8 cellular contexts compared by ENCODE assay signal in genomic region chr22:46738642-46738960, GRCh38. TPM values are rescaled to one million over a fixed set of nuclear protein-coding genes. Genes with fewer than 3 reads are reported as not detected.
A peak's percentile ranks its signal among the peaks of the same experiment; 100 is the strongest.
DNase-seq lines count a peak whose midpoint lies in the region; ATAC-seq and TF ChIP-seq lines count a peak whose summit lies in the region.

No MANE protein-coding gene starts in this region.

- peak overlapping the region; percentile 55 for H2AFZ ChIP-seq in OCI-LY3 (ENCODE audit: low read depth, low read length)

- peaks cover 43% of the 10 kb centered on the region for H3K79me2 ChIP-seq in OCI-LY3 (ENCODE audit: low read length)

- H3K4me1 Mint-ChIP-seq in Caco-2 (ENCODE audit: low read depth, unreplicated experiment) (peaks cover 34% of the 10 kb centered on the region), osteocyte (ENCODE audit: unreplicated experiment) (peaks cover 44% of the 10 kb centered on the region)

- H4K20me1 ChIP-seq in OCI-LY3 (ENCODE audit: insufficient read depth, low read length) = peaks cover 34% of the 10 kb centered on the region

- no peak for TF ChIP-seq POLR2A in GM18505 (IDR thresholded peaks at IDR 0.05; ENCODE audit: borderline replicate concordance, extremely low read depth, insufficient read depth, insufficient read length)

- intact Hi-C loops in Caco-2 (cut with micrococcal nuclease; ENCODE audit: unreplicated experiment) = no loop called here

- TF ChIP-seq CTCF in Caco-2 (IDR thresholded peaks at IDR 0.05; ENCODE audit: insufficient read depth in 1 of 2, low read depth in 1 of 2, low read length in 1 of 2, severe bottlenecking in 1 of 2, unreplicated experiment in 1 of 2) (no peak), OCI-LY3 (IDR thresholded peaks at IDR 0.05; ENCODE audit: low read depth, low read length) (no peak), epithelial cell of proximal tubule (conservative IDR thresholded peaks at IDR 0.05; ENCODE audit: low read depth, low read length) (no peak), osteocyte (IDR thresholded peaks at IDR 0.05) (no peak)

- H3K27me3 ChIP-seq in Caco-2 (replicated peaks; ENCODE audit: control insufficient read depth, insufficient read depth, low read length) (no peaks in the 10 kb centered on the region), OCI-LY3 (ENCODE audit: low read depth, low read length) (no peaks in the 10 kb centered on the region)

- peaks cover 30% of the 10 kb centered on the region for H3K4me1 ChIP-seq in Caco-2
- peaks cover 42% of the 10 kb centered on the region for H3K4me1 ChIP-seq in OCI-LY3 (ENCODE audit: low read length)

- H3K36me3 Mint-ChIP-seq in Caco-2 (ENCODE audit: insufficient read depth, unreplicated experiment) = peaks cover 11% of the 10 kb centered on the region
- H3K36me3 Mint-ChIP-seq in osteocyte (ENCODE audit: unreplicated experiment) = no peaks in the 10 kb centered on the region

- H3K27ac ChIP-seq in OCI-LY3 (ENCODE audit: low read length) = peak overlapping the region; percentile 47

- DNase-seq in Caco-2 = peak in 1 of 2 experiments; percentile 40
- DNase-seq in epithelial cell of proximal tubule (ENCODE audit: low read depth) = no peak
- DNase-seq in osteocyte (ENCODE audit: extremely low spot score, unreplicated experiment) = no peak
- DNase-seq in NCI-H446 (lab: John Stamatoyannopoulos, UW) = no peak
- no peak for DNase-seq in NCI-H146 (lab: John Stamatoyannopoulos, UW)

- H3K4me3 Mint-ChIP-seq in Caco-2 (ENCODE audit: unreplicated experiment) (peak overlapping the region; percentile 69), osteocyte (ENCODE audit: unreplicated experiment) (peak overlapping the region; percentile 74)

- H3K27ac Mint-ChIP-seq in Caco-2 (ENCODE audit: unreplicated experiment) (peak overlapping the region; percentile 45), osteocyte (ENCODE audit: unreplicated experiment) (peak overlapping the region; percentile 57)

- H3K9me3 Mint-ChIP-seq in Caco-2 (ENCODE audit: unreplicated experiment) (no peaks in the 10 kb centered on the region), osteocyte (ENCODE audit: unreplicated experiment) (no peaks in the 10 kb centered on the region)

- BruUV-seq in Caco-2 (replicated peaks; lab: Mats Ljungman, UMichigan) = TSS peak; percentile 66

- peaks cover 5% of the 10 kb centered on the region; the same call in 1 of the 2 replicates for H3K9me3 ChIP-seq in Caco-2
- peaks cover 8% of the 10 kb centered on the region for H3K9me3 ChIP-seq in OCI-LY3 (ENCODE audit: insufficient read depth, low read length)

- no peaks in the 10 kb centered on the region for H3K36me3 ChIP-seq in Caco-2 (ENCODE audit: control insufficient read depth, insufficient read depth, low read length)
- peaks cover 24% of the 10 kb centered on the region for H3K36me3 ChIP-seq in OCI-LY3 (replicated peaks; ENCODE audit: low read depth, low read length)

- H3K4me3 ChIP-seq in Caco-2 (ENCODE audit: low read depth, low read length) = peak overlapping the region; percentile 67
- H3K4me3 ChIP-seq in OCI-LY3 (ENCODE audit: low read length) = peak overlapping the region; percentile 91
- H3K4me3 ChIP-seq in epithelial cell of proximal tubule (ENCODE audit: low read depth, low read length) = peak overlapping the region; percentile 62

- H3K9ac ChIP-seq in OCI-LY3 (ENCODE audit: low read length) = peak overlapping the region; percentile 83

- no peaks in the 10 kb centered on the region for H3K27me3 Mint-ChIP-seq in Caco-2 (ENCODE audit: insufficient read depth, unreplicated experiment)
- H3K27me3 Mint-ChIP-seq in osteocyte (ENCODE audit: unreplicated experiment) = no peaks in the 10 kb centered on the region

- ATAC-seq in GM18505 (IDR thresholded peaks at IDR 0.05; ENCODE audit: unreplicated experiment) (no peak), HG02885 (IDR thresholded peaks at IDR 0.05; ENCODE audit: poor library complexity, unreplicated experiment) (no peak)

- POLR2A ChIA-PET in Caco-2 (lab: Charles Lee) = interaction anchor here (0.6 to 1.5 kb wide), 3 partner anchors 21 to 55 kb away, joined by 3 to 5 read pairs (median 4); partner anchors contain the start of gene TBC1D22A

- CTCF ChIA-PET in Caco-2 (lab: Charles Lee) = interaction anchor here (0.6 kb wide), 1 partner anchor 60 kb away, joined by 3 read pairs; no protein-coding TSS in a partner anchor

- H3K4me2 ChIP-seq in OCI-LY3 (ENCODE audit: low read length) = peak overlapping the region; percentile 83

RNA-seq across cellular contexts. Expression of gene CERK, which starts 0.5 kb away (rescaled TPM):
- 35.0 and 37.6 TPM in 2 replicates for total RNA-seq in Caco-2 (2022)
- 22.6 and 40.9 TPM in 2 replicates for total RNA-seq in epithelial cell of proximal tubule
- 38.4 and 41.6 TPM in 2 replicates for total RNA-seq in osteocyte

RNA-seq across cellular contexts. Expression of gene TBC1D22A, which starts 23.8 kb away (rescaled TPM):
- total RNA-seq in Caco-2 (2022) = 26.7 and 32.6 TPM in 2 replicates
- total RNA-seq in epithelial cell of proximal tubule = 16.6 and 22.7 TPM in 2 replicates
- 28.9 and 29.1 TPM in 2 replicates for total RNA-seq in osteocyte
